In the genomic region with DNA sequence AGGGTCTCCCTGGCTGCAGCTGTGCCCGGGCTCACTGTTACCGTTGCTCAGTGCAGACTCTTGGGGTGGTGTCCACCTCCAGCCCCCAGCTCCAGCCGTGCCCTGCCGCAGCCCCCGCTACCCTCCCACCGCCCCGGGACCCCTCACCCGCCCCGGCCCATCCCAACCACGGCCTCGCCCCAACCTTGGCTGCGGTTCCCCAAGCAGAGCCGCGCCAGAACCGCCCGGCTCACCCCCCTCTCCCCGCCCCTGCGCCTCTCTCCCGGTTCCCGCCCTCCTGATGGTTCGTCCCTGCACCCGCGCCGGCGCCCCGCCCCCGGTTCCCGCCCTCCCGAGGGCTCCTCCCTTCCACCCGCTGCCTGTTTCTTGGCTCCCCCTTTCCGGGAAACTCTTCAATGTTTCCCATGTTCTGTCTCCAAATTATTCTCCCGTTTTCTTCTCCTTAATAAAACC, we compare ENCODE assay signal across 8 cellular contexts. TPM values are rescaled to one million over a fixed set of nuclear protein-coding genes. Genes with fewer than 3 reads are reported as not detected.
DNase-seq lines count a peak whose midpoint lies in the region; ATAC-seq and TF ChIP-seq lines count a peak whose summit lies in the region.

No MANE protein-coding gene starts in this region.

- no peak for TF ChIP-seq CTCF in esophagus muscularis mucosa (IDR thresholded peaks at IDR 0.05)

- DNase-seq in CMK (ENCODE audit: low read depth) (peak; percentile 12), HEK293T (ENCODE audit: extremely low spot score) (peak; percentile 67), NCI-H510A (lab: John Stamatoyannopoulos, UW) (peak; percentile 41), esophagus muscularis mucosa (ENCODE audit: extremely low spot score) (no peak)
- peak; percentile 82 for DNase-seq in activated CD8-positive, alpha-beta memory T cell treated with anti-CD3 and anti-CD28 coated beads, Interleukin-2, amount 50 U/mL, for 48 hours
- peak; percentile 34 to 44 for DNase-seq in stimulated activated CD8-positive, alpha-beta memory T cell treated with anti-CD3 and anti-CD28 coated beads, Interleukin-7, amount 100 ng/mL, for 48 hours (ENCODE audit: extremely low read depth in 1 of 2, low read depth in 1 of 2)

- POLR2A ChIA-PET in HEK293T (lab: Yijun Ruan, JAX), result no interaction called here

- H3K9me3 ChIP-seq in esophagus muscularis mucosa (no peaks in the 10 kb centered on the region), mucosa of stomach (ENCODE audit: control insufficient read depth, low read length) (no peaks in the 10 kb centered on the region)

- no peak for ATAC-seq in HG03460 (IDR thresholded peaks at IDR 0.05; ENCODE audit: unreplicated experiment)

- H3K27me3 ChIP-seq in esophagus muscularis mucosa, result no peaks in the 10 kb centered on the region
- H3K27me3 ChIP-seq in mucosa of stomach (ENCODE audit: control insufficient read depth, insufficient read depth, low read length), result no peaks in the 10 kb centered on the region

- peaks cover 25 to 41% (median 40%) of the 10 kb centered on the region in 4 donors for H3K4me1 ChIP-seq in esophagus muscularis mucosa
- peaks cover 21% of the 10 kb centered on the region for H3K4me1 ChIP-seq in mucosa of stomach (ENCODE audit: control insufficient read depth, insufficient read depth, low read length)

- H3K9ac ChIP-seq in mucosa of stomach (ENCODE audit: low read length), result peak overlapping the region; percentile 47

- TF ChIP-seq POLR2A in esophagus muscularis mucosa (IDR thresholded peaks at IDR 0.05; ENCODE audit: low read depth), result no peak

- H3K4me3 ChIP-seq in esophagus muscularis mucosa (peak overlapping the region; percentile 47 to 55 (median 50)), mucosa of stomach (ENCODE audit: low read length) (no peak overlapping the region)

- 2% methylated on average over 30 of the region's 32 CpGs for WGBS in esophagus muscularis mucosa

- intact Hi-C loops in esophagus muscularis mucosa (cut with DNase I), result loop anchor here (5.0 kb wide), 1 partner anchor 33 kb away; no protein-coding TSS in a partner anchor

- peak overlapping the region in 3 of 4 donors; percentile 35 to 56 (median 45) for H3K27ac ChIP-seq in esophagus muscularis mucosa (replicated peaks in 1 of 4)

- H3K36me3 ChIP-seq in esophagus muscularis mucosa (peaks cover 0 to 5% (median 3%) of the 10 kb centered on the region in 4 donors), mucosa of stomach (ENCODE audit: control insufficient read depth, insufficient read depth, low read length) (no peaks in the 10 kb centered on the region)

- CTCF ChIA-PET in HEK293T (lab: Yijun Ruan, JAX), result no interaction called here

- no peak for TF ChIP-seq EP300 in esophagus muscularis mucosa (IDR thresholded peaks at IDR 0.05)

TF ChIP-seq in HEK293T, 16 proteins besides CTCF, POLR2A, EP300 and RAD21:
- TF ChIP-seq FOXM1 (IDR thresholded peaks at IDR 0.05; ENCODE audit: borderline replicate concordance), result no peak
- no peak for TF ChIP-seq NFRKB (IDR thresholded peaks at IDR 0.05)
- TF ChIP-seq ELF4 (IDR thresholded peaks at IDR 0.05), result no peak
- no peak for TF ChIP-seq ZNF384 (IDR thresholded peaks at IDR 0.05)
- no peak for TF ChIP-seq HDGF (IDR thresholded peaks at IDR 0.05; ENCODE audit: borderline replicate concordance)
- no peak for TF ChIP-seq ARNT (IDR thresholded peaks at IDR 0.05)
- no peak for TF ChIP-seq SP1 (IDR thresholded peaks at IDR 0.05)
- no peak for TF ChIP-seq BHLHE40 (IDR thresholded peaks at IDR 0.05; ENCODE audit: borderline replicate concordance)
- TF ChIP-seq CTBP1 (IDR thresholded peaks at IDR 0.05; ENCODE audit: borderline replicate concordance), result no peak
- TF ChIP-seq TARDBP (IDR thresholded peaks at IDR 0.05), result no peak
- no peak for TF ChIP-seq LEF1 (IDR thresholded peaks at IDR 0.05; ENCODE audit: borderline replicate concordance)

RNA-seq across cellular contexts. Expression of a gene that starts 40.3 kb away (rescaled TPM):
- total RNA-seq in esophagus muscularis mucosa, result 100 to 1,000 TPM in 3 of 4 donors, 10 to 100 TPM in 1; 89.6 to 120 (median 110) TPM
